Comparison of ENCODE assay signal across 8 cellular contexts in genomic region chr7:725223-726005, GRCh38. TPM values are rescaled to one million over a fixed set of nuclear protein-coding genes. Genes with fewer than 3 reads are reported as not detected.
DNase-seq lines count a peak whose midpoint lies in the region; ATAC-seq and TF ChIP-seq lines count a peak whose summit lies in the region.

No MANE protein-coding gene starts in this region.

- BruUV-seq in PC-9 (replicated peaks; lab: Mats Ljungman, UMichigan), result TSS peak; percentile 62

- H3K4me3 ChIP-seq in GM23248 (peak overlapping the region; percentile 70), PC-9 (peak overlapping the region; percentile 74), esophagus (ENCODE audit: low read depth in 1 of 2, low read length in 2 of 2) (peak overlapping the region; percentile 86 to 93), rectal smooth muscle tissue (ENCODE audit: low read length) (peak overlapping the region; percentile 87)

- H3K27ac ChIP-seq in GM23248 (no peak overlapping the region), PC-9 (peak overlapping the region; percentile 68), esophagus (ENCODE audit: low read depth in 2 of 2, low read length in 1 of 2) (peak overlapping the region in 1 of 2 donors; percentile 32), rectal smooth muscle tissue (ENCODE audit: low read depth, low read length) (no peak overlapping the region)

- peak; percentile 55 for DNase-seq in GM23248
- DNase-seq in PC-9, result peak; percentile 50 to 81
- no peak for DNase-seq in NCI-H2081 (lab: John Stamatoyannopoulos, UW)

- H3K9me2 ChIP-seq in GM23248 (ENCODE audit: insufficient read depth) (no peaks in the 10 kb centered on the region), PC-9 (ENCODE audit: insufficient read depth) (no peaks in the 10 kb centered on the region)

- in situ Hi-C loops in GM23248 (cut with MboI), result no loop called here

- H3F3A ChIP-seq in GM23248 (ENCODE audit: insufficient read depth) (0 out of 2 replicates have a peak, but pooled peaks cover 4% of the 10 kb centered on the region), PC-9 (ENCODE audit: insufficient read depth, low read depth) (peaks cover 14% of the 10 kb centered on the region)

- H3K9me3 ChIP-seq in GM23248 (ENCODE audit: low read depth) (no peaks in the 10 kb centered on the region), PC-9 (ENCODE audit: insufficient read depth, low read depth) (peaks cover 26% of the 10 kb centered on the region), esophagus (ENCODE audit: control insufficient read depth in 2 of 2, insufficient read depth in 1 of 2, low read depth in 1 of 2, low read length in 1 of 2) (no peaks in the 10 kb centered on the region)

- H3K36me3 ChIP-seq in GM23248 (ENCODE audit: low read depth) (no peaks in the 10 kb centered on the region), PC-9 (ENCODE audit: low read depth) (peaks cover 38% of the 10 kb centered on the region), esophagus (ENCODE audit: control insufficient read depth in 2 of 2, insufficient read depth in 2 of 2, low read length in 1 of 2) (peaks cover 0 to 6% of the 10 kb centered on the region in 2 donors), rectal smooth muscle tissue (ENCODE audit: control insufficient read depth, insufficient read depth, low read length) (peaks cover 6% of the 10 kb centered on the region)

- H3K9ac ChIP-seq in GM23248, result no peak overlapping the region
- no peak overlapping the region for H3K9ac ChIP-seq in rectal smooth muscle tissue (ENCODE audit: low read length)

- intact Hi-C loops in PC-9 (cut with micrococcal nuclease; ENCODE audit: unreplicated experiment), result no loop called here

- H3K27me3 ChIP-seq in GM23248 (replicated peaks; ENCODE audit: insufficient read depth) (no peaks in the 10 kb centered on the region), PC-9 (ENCODE audit: insufficient read depth, low read depth) (no peaks in the 10 kb centered on the region), esophagus (ENCODE audit: control insufficient read depth in 1 of 2, insufficient read depth in 2 of 2, low read length in 2 of 2) (no peaks in the 10 kb centered on the region), rectal smooth muscle tissue (ENCODE audit: control insufficient read depth, insufficient read depth, low read length) (no peaks in the 10 kb centered on the region)

- WGBS in GM23248 (ENCODE audit: low coverage in 1 of 2, low lambda C conversion rate in 2 of 2, missing lambda C conversion rate in 2 of 2), 2 experiments, result 97 to 98% methylated on average over 8 of the region's 8 CpGs
- WGBS in esophagus, 2 donors, result 84 to 92% methylated on average over 8 of the region's 8 CpGs

- CTCF ChIA-PET in PC-9 (lab: Charles Lee), result no interaction called here

- ATAC-seq in HG02798 (IDR thresholded peaks at IDR 0.05; ENCODE audit: poor library complexity, unreplicated experiment), result no peak
- no peak for ATAC-seq in GM21390 (IDR thresholded peaks at IDR 0.05; ENCODE audit: unreplicated experiment)
- ATAC-seq in GM18873 (IDR thresholded peaks at IDR 0.05; ENCODE audit: low FRiP score, unreplicated experiment), result no peak

- POLR2A ChIA-PET in PC-9 (lab: Charles Lee; ENCODE audit: unreplicated experiment), result no interaction called here

- H2AFZ ChIP-seq in GM23248 (peak overlapping the region; percentile 80), PC-9 (no peak overlapping the region)

- H3K4me1 ChIP-seq in GM23248 (ENCODE audit: insufficient read depth), result 0 out of 2 replicates have a peak, but pooled peaks cover 4% of the 10 kb centered on the region
- peaks cover 25% of the 10 kb centered on the region for H3K4me1 ChIP-seq in PC-9 (replicated peaks; ENCODE audit: insufficient read depth)
- peaks cover 5 to 10% of the 10 kb centered on the region in 2 donors for H3K4me1 ChIP-seq in esophagus (ENCODE audit: control insufficient read depth in 2 of 2, insufficient read depth in 2 of 2, low read length in 1 of 2)
- peaks cover 4% of the 10 kb centered on the region for H3K4me1 ChIP-seq in rectal smooth muscle tissue (ENCODE audit: control insufficient read depth, insufficient read depth, low read length)

- H4K20me1 ChIP-seq in GM23248 (ENCODE audit: insufficient read depth) (no peaks in the 10 kb centered on the region), PC-9 (ENCODE audit: insufficient read depth) (peaks cover 10% of the 10 kb centered on the region)

- H3K79me2 ChIP-seq in GM23248 (ENCODE audit: insufficient read depth) (peaks cover 11% of the 10 kb centered on the region; the same call in 1 of the 2 replicates), PC-9 (ENCODE audit: low read depth) (peaks cover 52% of the 10 kb centered on the region)

- peak overlapping the region; percentile 81 for H3K4me2 ChIP-seq in GM23248 (ENCODE audit: unreplicated experiment)
- peak overlapping the region; percentile 96 for H3K4me2 ChIP-seq in PC-9

- no peak for TF ChIP-seq CTCF in PC-9 (conservative IDR thresholded peaks at IDR 0.05)

RNA-seq across cellular contexts. Expression of gene DNAAF5, which starts 1.1 kb away (rescaled TPM):
- 33.6 and 35.7 TPM in 2 replicates for total RNA-seq in GM23248 (2014; rRNA removed; shearing (Covaris generic))
- polyA plus RNA-seq in GM23248 (2016; fragmentation: Nextera tagmentation; extraction: Ambion mirVana), result 5.5 and 5.7 TPM in 2 replicates
- total RNA-seq in PC-9 (2021), result 63.2 and 78.9 TPM in 2 replicates
- 10 to 100 TPM in 1 of 2 donors, 1 to 10 TPM in 1; 7.8 to 14.6 TPM for polyA plus RNA-seq in esophagus

RNA-seq across cellular contexts. Expression of gene PRKAR1B, which starts 1.7 kb away (rescaled TPM):
- total RNA-seq in GM23248 (2014; rRNA removed; shearing (Covaris generic)), result 8.6 and 10.2 TPM in 2 replicates
- 12.9 and 13.0 TPM in 2 replicates for polyA plus RNA-seq in GM23248 (2016; fragmentation: Nextera tagmentation; extraction: Ambion mirVana)
- 51.7 and 66.6 TPM in 2 replicates for total RNA-seq in PC-9 (2021)
- polyA plus RNA-seq in esophagus, result 10 to 100 TPM; 10.4 to 10.9 TPM

Comparison
In these comparisons a context has a peak if more than half of its experiments do, and no peak if none do; other contexts are left out.
1. DNase-seq: peak in GM23248 (single experiment) and PC-9 (2 of 2); none in NCI-H2081 (0 of 2).
2. Peak in every context shown above with its lines, with median percentiles within 50 percentile points of each other: H3K4me3 ChIP-seq.